In the genomic region with DNA sequence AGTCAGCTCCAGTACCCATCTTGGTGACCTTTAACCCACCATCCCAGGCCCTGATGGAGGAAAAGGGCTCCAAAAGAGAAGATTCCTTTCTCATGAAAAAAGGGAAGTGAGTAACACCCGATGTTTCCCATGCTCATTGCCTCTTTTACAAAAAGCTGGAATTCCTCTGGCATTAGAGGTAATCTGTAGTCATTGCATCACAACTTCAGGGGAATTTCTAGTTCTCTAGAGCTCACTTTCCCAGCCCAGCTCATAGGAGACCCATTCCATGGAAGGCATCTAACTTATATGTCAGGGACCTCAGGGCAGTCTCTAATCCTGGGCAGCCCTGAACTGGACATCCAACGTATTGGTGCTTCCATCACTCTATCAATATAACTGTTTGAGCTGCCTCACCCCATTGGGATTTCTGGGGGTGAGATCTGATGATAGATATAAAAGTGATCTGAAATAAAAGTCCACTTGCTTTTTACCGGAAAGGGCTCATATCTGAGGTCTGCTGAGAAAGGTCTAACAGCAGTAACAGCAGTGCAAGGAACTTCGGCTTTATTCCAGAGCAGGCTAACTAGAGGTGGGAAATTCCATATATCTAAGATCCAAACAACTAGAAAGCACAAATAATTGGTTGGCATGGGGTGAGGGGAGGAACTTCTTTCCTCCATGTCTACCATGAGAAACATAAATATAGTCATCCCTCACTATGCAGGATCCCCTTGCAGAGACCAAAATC, we compare ENCODE assay signal across 18 cellular contexts.
DNase-seq lines count a peak whose midpoint lies in the region; ATAC-seq and TF ChIP-seq lines count a peak whose summit lies in the region.
"Had no signal": no experiment of that assay in that cellular context is flagged by ENCODE, and none has a peak within 500 bp of the region (broad histone marks: within the 10 kb centered on the region; RNA-seq: fewer than 3 reads in every experiment).

No MANE protein-coding gene starts in this region.

- H3K4ac ChIP-seq in mesenchymal stem cell (ENCODE audit: low read depth in 1 of 2, low read length in 2 of 2), result no peak overlapping the region

- WGBS in mesenchymal stem cell, result 55% methylated on average over 3 of the region's 4 CpGs

- intact Hi-C loops in vagina (cut with DNase I), result no loop called here

- H3K9me3 ChIP-seq in mesenchymal stem cell (ENCODE audit: control insufficient read depth, low read length) (no peaks in the 10 kb centered on the region), vagina (no peaks in the 10 kb centered on the region)
- H3K9me3 ChIP-seq: BLaER1 treated with 17β-estradiol and CSF1 and Interleukin-3, amounts not matched to agents 10 nM and 100 nM; esophagus squamous epithelium; neutrophil had no signal

- H2BK5ac ChIP-seq in mesenchymal stem cell (ENCODE audit: low read depth, low read length, poor library complexity, severe bottlenecking), result no peak overlapping the region

- H2BK15ac ChIP-seq in mesenchymal stem cell (ENCODE audit: low read depth, poor library complexity, severe bottlenecking), result no peak overlapping the region

- TF ChIP-seq POLR2A in vagina (IDR thresholded peaks at IDR 0.05), result no peak

- peak overlapping the region; percentile 6 to 15 for H2BK12ac ChIP-seq in mesenchymal stem cell (ENCODE audit: low read length in 2 of 2)

- no peak overlapping the region for H3K14ac ChIP-seq in mesenchymal stem cell (ENCODE audit: low read length in 2 of 2)

- TF ChIP-seq CTCF in AG04449 (IDR thresholded peaks at IDR 0.05; ENCODE audit: insufficient read depth, low read length, missing control alignments) (no peak), choroid plexus epithelial cell (conservative IDR thresholded peaks at IDR 0.05; ENCODE audit: low read depth, low read length) (no peak), vagina (IDR thresholded peaks at IDR 0.05) (no peak)

- no peak overlapping the region for H3K4me2 ChIP-seq in mesenchymal stem cell (ENCODE audit: low read length, poor library complexity, severe bottlenecking)
- H3K4me2 ChIP-seq: BLaER1 treated with 17β-estradiol and CSF1 and Interleukin-3, amounts not matched to agents 10 nM and 100 nM had no signal

- peak overlapping the region; percentile 52 for H4K8ac ChIP-seq in mesenchymal stem cell (ENCODE audit: low read length)

- POLR2A ChIA-PET in AG04449 (lab: Yijun Ruan, JAX), result interaction anchor here (0.9 to 1.0 kb wide), 2 partner anchors 14 to 213 kb away, joined by 3 to 4 read pairs; no protein-coding TSS in a partner anchor

- no peak overlapping the region for H2AFZ ChIP-seq in mesenchymal stem cell (ENCODE audit: low read depth, low read length)

- H3K4me1 ChIP-seq in mesenchymal stem cell (ENCODE audit: control insufficient read depth, insufficient read depth, low read depth, low read length), result no peaks in the 10 kb centered on the region
- peaks cover 14% of the 10 kb centered on the region for H3K4me1 ChIP-seq in vagina
- H3K4me1 ChIP-seq: BLaER1 treated with 17β-estradiol and CSF1 and Interleukin-3, amounts not matched to agents 10 nM and 100 nM had no signal

- DNase-seq in AG04449 (ENCODE audit: low read depth, low spot score) (peak; percentile 87), HT1080 (ENCODE audit: low read depth) (peak; percentile 89), choroid plexus epithelial cell (ENCODE audit: low read depth) (peak; percentile 72), mesenchymal stem cell (peak; percentile 93), NCI-H2081 (lab: John Stamatoyannopoulos, UW) (no peak), NCI-H2029 treated with DMSO at 0.1 percent for 48 hours (lab: John Stamatoyannopoulos, UW) (no peak), vagina (ENCODE audit: extremely low spot score in 2 of 2) (no peak)
- DNase-seq: activated CD4-positive, CD25-positive, alpha-beta regulatory T cell; activated T-cell treated with anti-CD3 and anti-CD28 coated beads, Interleukin-2, amount 50 U/mL, for 4 hours; caudate nucleus; esophagus squamous epithelium; GF-D8; NCI-H345; SIG-M5; stimulated activated CD4-positive, alpha-beta T cell treated with anti-CD3 and anti-CD28 coated beads, Interleukin-4, amount 100 ng/mL, for 24 hours had no signal

- H3K27me3 ChIP-seq in mesenchymal stem cell (ENCODE audit: control insufficient read depth in 1 of 2, insufficient read depth in 1 of 2, low read length in 2 of 2) (no peaks in the 10 kb centered on the region), vagina (no peaks in the 10 kb centered on the region)
- H3K27me3 ChIP-seq: BLaER1 treated with 17β-estradiol and CSF1 and Interleukin-3, amounts not matched to agents 10 nM and 100 nM; esophagus squamous epithelium; neutrophil had no signal

- no peak overlapping the region for H4K91ac ChIP-seq in mesenchymal stem cell (ENCODE audit: low read length)

- no peaks in the 10 kb centered on the region for H3K36me3 ChIP-seq in mesenchymal stem cell (ENCODE audit: control insufficient read depth in 1 of 2, insufficient read depth in 2 of 2, low read depth in 1 of 2, low read length in 2 of 2)
- no peaks in the 10 kb centered on the region for H3K36me3 ChIP-seq in vagina
- H3K36me3 ChIP-seq: BLaER1 treated with 17β-estradiol and CSF1 and Interleukin-3, amounts not matched to agents 10 nM and 100 nM; esophagus squamous epithelium; neutrophil had no signal

- no peak overlapping the region for H3K4me3 ChIP-seq in AG04449 (ENCODE audit: low read depth, low read length)
- H3K4me3 ChIP-seq in choroid plexus epithelial cell (ENCODE audit: low read depth, low read length), result no peak overlapping the region
- H3K4me3 ChIP-seq in mesenchymal stem cell (ENCODE audit: insufficient read depth in 1 of 2, low read depth in 1 of 2, low read length in 2 of 2), result no peak overlapping the region
- H3K4me3 ChIP-seq in vagina, result no peak overlapping the region
- H3K4me3 ChIP-seq: BLaER1 treated with 17β-estradiol and CSF1 and Interleukin-3, amounts not matched to agents 10 nM and 100 nM; esophagus squamous epithelium had no signal

- H3K27ac ChIP-seq in mesenchymal stem cell (ENCODE audit: low read length, poor library complexity, severe bottlenecking), result no peak overlapping the region
- no peak overlapping the region for H3K27ac ChIP-seq in vagina
- H3K27ac ChIP-seq: BLaER1 treated with 17β-estradiol and CSF1 and Interleukin-3, amounts not matched to agents 10 nM and 100 nM; neutrophil had no signal

- CTCF ChIA-PET in AG04449 (lab: Yijun Ruan, JAX), result interaction anchor here (0.6 to 0.9 kb wide), 2 partner anchors 26 to 28 kb away, joined by 3 read pairs; no protein-coding TSS in a partner anchor

- no peak overlapping the region for H3K9ac ChIP-seq in mesenchymal stem cell (ENCODE audit: low read length)
- H3K9ac ChIP-seq: BLaER1 treated with 17β-estradiol and CSF1 and Interleukin-3, amounts not matched to agents 10 nM and 100 nM had no signal

- no peak overlapping the region for H2BK120ac ChIP-seq in mesenchymal stem cell (ENCODE audit: low read depth, low read length)

- no peak overlapping the region for H3K18ac ChIP-seq in mesenchymal stem cell (ENCODE audit: low read depth in 1 of 2, low read length in 2 of 2)

- H3K23ac ChIP-seq in mesenchymal stem cell (ENCODE audit: low read length in 2 of 2), result no peak overlapping the region

- no peak overlapping the region for H2AK5ac ChIP-seq in mesenchymal stem cell (ENCODE audit: low read length, severe bottlenecking)

- no peaks in the 10 kb centered on the region for H3K79me1 ChIP-seq in mesenchymal stem cell (replicated peaks; ENCODE audit: low read length, poor library complexity, severe bottlenecking)

- ATAC-seq in HG02763 (IDR thresholded peaks at IDR 0.05; ENCODE audit: unreplicated experiment), result no peak
- ATAC-seq: activated T-cell treated with anti-CD3 and anti-CD28 coated beads, Interleukin-2, amount 50 U/mL, for 4 hours had no signal

Comparison
In these comparisons a context has a peak if more than half of its experiments do, and no peak if none do; other contexts are left out.
1. DNase-seq: peak in AG04449 (single experiment), HT1080 (single experiment), choroid plexus epithelial cell (single experiment) and mesenchymal stem cell (single experiment); none in NCI-H2081 (0 of 2), NCI-H2029 treated with DMSO at 0.1 percent for 48 hours (single experiment) and vagina (0 of 2).